8 cellular contexts compared by ENCODE assay signal in the genomic region with DNA sequence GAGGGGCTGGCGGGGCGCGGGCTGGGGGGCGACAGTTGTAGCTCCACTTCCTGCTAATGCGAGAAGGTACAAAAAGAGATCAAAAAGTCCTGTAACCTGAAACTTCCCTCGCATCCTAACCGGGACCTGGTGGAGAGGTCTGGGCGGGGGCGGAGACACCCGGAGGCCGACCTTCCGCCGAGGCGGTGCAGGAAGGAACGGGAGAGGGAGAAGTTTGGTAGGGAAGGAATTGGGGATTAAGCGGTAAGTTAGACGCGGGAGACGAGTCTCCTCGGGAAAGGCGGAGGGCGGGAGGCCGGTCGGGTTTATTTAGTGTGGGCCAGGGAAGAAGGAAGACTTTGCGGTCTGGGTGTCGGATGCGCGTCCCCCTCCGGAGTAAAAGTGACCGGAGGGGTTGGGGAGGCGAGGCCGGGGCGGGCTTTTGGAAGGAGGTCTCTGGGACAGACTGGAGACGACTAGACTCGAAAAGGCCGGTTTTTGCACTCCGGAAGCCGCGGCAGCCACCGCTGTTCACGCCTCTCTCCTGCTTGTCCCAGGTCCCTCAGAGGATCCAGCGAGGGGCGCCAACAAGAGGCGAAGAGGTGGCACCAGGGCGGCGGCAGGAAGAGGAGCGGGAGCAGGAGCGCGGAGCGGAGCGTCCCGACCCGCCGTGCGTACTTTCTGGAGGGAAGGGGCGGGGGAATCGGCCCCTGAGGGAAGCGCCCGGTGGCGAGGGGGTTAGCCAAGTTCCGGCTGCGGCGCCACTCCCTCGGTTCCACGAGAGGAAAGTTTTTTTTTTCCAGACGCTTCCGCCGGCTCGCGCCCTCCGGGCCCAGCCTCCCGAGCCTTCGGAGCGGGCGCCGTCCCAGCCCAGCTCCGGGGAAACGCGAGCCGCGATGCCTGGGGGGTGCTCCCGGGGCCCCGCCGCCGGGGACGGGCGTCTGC. TPM values are rescaled to one million over a fixed set of nuclear protein-coding genes. Genes with fewer than 3 reads are reported as not detected.
A peak's percentile ranks its signal among the peaks of the same experiment; 100 is the strongest.
DNase-seq lines count a peak whose midpoint lies in the region; ATAC-seq and TF ChIP-seq lines count a peak whose summit lies in the region.

No MANE protein-coding gene starts in this region.

- no peak for TF ChIP-seq CTCF in choroid plexus epithelial cell (conservative IDR thresholded peaks at IDR 0.05; ENCODE audit: low read depth, low read length)

- peak; percentile 36 for ATAC-seq in HG02938 (IDR thresholded peaks at IDR 0.05; ENCODE audit: unreplicated experiment)
- peak; percentile 73 for ATAC-seq in left colon
- ATAC-seq in stimulated activated naive CD8-positive, alpha-beta T cell treated with anti-CD3 and anti-CD28 coated beads, Interleukin-15, Interleukin-2, amounts not matched to agents 100 U/mL and 50 U/mL, for 24 hours: no peak
- ATAC-seq in HG03439 (IDR thresholded peaks at IDR 0.05; ENCODE audit: unreplicated experiment): no peak

- intact Hi-C loops in left colon (cut with DNase I, micrococcal nuclease): no loop called here

- H3K4me3 ChIP-seq in choroid plexus epithelial cell (ENCODE audit: low read depth, low read length): peak overlapping the region; percentile 82

- DNase-seq in activated T-cell treated with anti-CD3 and anti-CD28 coated beads for 48 hours (ENCODE audit: low read depth) (peak; percentile 3), RKO (ENCODE audit: low spot score) (peak; percentile 62), choroid plexus epithelial cell (ENCODE audit: low read depth) (peak; percentile 59), left colon (peak; percentile 41 to 59)
- DNase-seq in activated T-cell treated with anti-CD3 and anti-CD28 coated beads, Interleukin-2, amount 50 U/mL, for 1 hour: no peak
- peak; percentile 7 for DNase-seq in stimulated activated naive CD8-positive, alpha-beta T cell treated with anti-CD3 and anti-CD28 coated beads, Interleukin-15, Interleukin-2, amounts not matched to agents 100 U/mL and 50 U/mL, for 24 hours

RNA-seq across cellular contexts. Expression of a gene that starts 0.7 kb away (rescaled TPM):
- 10 to 100 TPM; 13.1 TPM for total RNA-seq in left colon

Comparison
In these comparisons a context has a peak if more than half of its experiments do, and no peak if none do; other contexts are left out.
1. ATAC-seq: peak in HG02938 (single experiment) and left colon (single experiment); none in stimulated activated naive CD8-positive, alpha-beta T cell treated with anti-CD3 and anti-CD28 coated beads, Interleukin-15, Interleukin-2, amounts not matched to agents 100 U/mL and 50 U/mL, for 24 hours (single experiment) and HG03439 (single experiment).